In genomic region chr17:43952351-43952723, GRCh38 we compare ENCODE assay signal across 16 cellular contexts. TPM values are rescaled to one million over a fixed set of nuclear protein-coding genes. Genes with fewer than 3 reads are reported as not detected.
A peak's percentile ranks its signal among the peaks of the same experiment; 100 is the strongest.
DNase-seq lines count a peak whose midpoint lies in the region; ATAC-seq and TF ChIP-seq lines count a peak whose summit lies in the region.
"Had no signal": no experiment of that assay in that cellular context is flagged by ENCODE, and none has a peak within 500 bp of the region (broad histone marks: within the 10 kb centered on the region; RNA-seq: fewer than 3 reads in every experiment).

No MANE protein-coding gene starts in this region.

- peaks cover 63% of the 10 kb centered on the region for H3K27me3 Mint-ChIP-seq in endodermal cell (ENCODE audit: insufficient read depth)
- peaks cover 86% of the 10 kb centered on the region for H3K27me3 Mint-ChIP-seq in mesothelial cell of epicardium (ENCODE audit: low read depth)
- H3K27me3 Mint-ChIP-seq in stimulated activated memory B cell treated with anti-CD40 and anti-IgM and Interleukin-4, amounts not matched to agents 10 μg/mL and 1 μg/mL and 100 μg/mL, for 72 hours = peaks cover 86% of the 10 kb centered on the region
- peaks cover 34 to 69% of the 10 kb centered on the region in 2 donors for H3K27me3 Mint-ChIP-seq in T-cell

- no peak overlapping the region for H3K14ac ChIP-seq in IMR-90 (replicated peaks; ENCODE audit: low read depth, low read length)

- no peak overlapping the region for H3K56ac ChIP-seq in IMR-90 (ENCODE audit: extremely low read depth, insufficient read depth, low read length)

- H2AK9ac ChIP-seq in IMR-90 (replicated peaks; ENCODE audit: low read depth, low read length, poor library complexity) = no peak overlapping the region

- TF ChIP-seq CTCF in IMR-90 (conservative IDR thresholded peaks at IDR 0.05; ENCODE audit: low read depth, low read length) (no peak), endodermal cell (conservative IDR thresholded peaks at IDR 0.05) (no peak), mesothelial cell of epicardium (IDR thresholded peaks at IDR 0.05; ENCODE audit: unreplicated experiment) (no peak)

- no peak overlapping the region for H2AFZ ChIP-seq in IMR-90 (replicated peaks; ENCODE audit: low read length, poor library complexity)

- H2AK5ac ChIP-seq in IMR-90 (ENCODE audit: low read depth, low read length) = no peak overlapping the region

- H3K27ac Mint-ChIP-seq in endodermal cell = peak overlapping the region; percentile 98
- H3K27ac Mint-ChIP-seq in mesothelial cell of epicardium = no peak overlapping the region
- H3K27ac Mint-ChIP-seq in stimulated activated memory B cell treated with anti-CD40 and anti-IgM and Interleukin-4, amounts not matched to agents 10 μg/mL and 1 μg/mL and 100 μg/mL, for 72 hours = no peak overlapping the region
- no peak overlapping the region for H3K27ac Mint-ChIP-seq in T-cell
- H3K27ac Mint-ChIP-seq: activated CD4-positive, alpha-beta memory T cell treated with anti-CD3 and anti-CD28 coated beads, Interleukin-2, amount 10 ng/mL, durations not matched to agents 7 days and 5 days; activated T-helper 2 cell treated with anti-CD3 and anti-CD28 coated beads, Interferon-gamma antibody, Interleukin-2, Interleukin-4, amounts not matched to agents 10 μg/mL and 5 μg/mL and 100 μg/mL, durations not matched to agents 14 hours and 24 hours and 36 hours had no signal

- peak; percentile 53 for ATAC-seq in IMR-90 (ENCODE audit: low read depth)
- no peak for ATAC-seq in GM18873 (IDR thresholded peaks at IDR 0.05; ENCODE audit: low FRiP score, unreplicated experiment)
- no peak for ATAC-seq in stimulated activated memory B cell treated with anti-CD40 and anti-IgM and Interleukin-4, amounts not matched to agents 10 μg/mL and 1 μg/mL and 100 μg/mL, for 72 hours
- no peak for ATAC-seq in HG03457 (IDR thresholded peaks at IDR 0.05; ENCODE audit: unreplicated experiment)
- ATAC-seq in T-cell (replicated peaks in 1 of 4) = no peak

- H3K4ac ChIP-seq in IMR-90 (ENCODE audit: low read depth, low read length) = no peak overlapping the region

- H3K27ac ChIP-seq in IMR-90 (ENCODE audit: insufficient read depth, low read length) = no peak overlapping the region
- H3K27ac ChIP-seq in endodermal cell (ENCODE audit: low read depth, low read length) = no peak overlapping the region
- H3K27ac ChIP-seq: body of pancreas, KMS-11, tibial nerve had no signal

- no peak for TF ChIP-seq POLR2A in IMR-90 (IDR thresholded peaks at IDR 0.05; ENCODE audit: low read depth, low read length)

- H3K4me1 ChIP-seq in IMR-90 (ENCODE audit: control insufficient read depth, insufficient read depth, low read length) (no peaks in the 10 kb centered on the region), endodermal cell (ENCODE audit: control insufficient read depth, insufficient read depth, low read length) (no peaks in the 10 kb centered on the region)

- H3K4me2 ChIP-seq in IMR-90 (ENCODE audit: low read depth, low read length) = no peak overlapping the region
- H3K4me2 ChIP-seq: KMS-11 had no signal

- H3K9me1 ChIP-seq in IMR-90 (ENCODE audit: insufficient read depth, low read length) = no peaks in the 10 kb centered on the region

- POLR2A ChIA-PET in IMR-90 (lab: Charles Lee; ENCODE audit: unreplicated experiment) (no interaction called here), T-cell (lab: Charles Lee) (no interaction called here)

- H3K23ac ChIP-seq in IMR-90 (ENCODE audit: low read depth, low read length) = no peak overlapping the region

- no peak overlapping the region for H3K4me3 ChIP-seq in IMR-90 (ENCODE audit: insufficient read depth, low read depth, low read length)
- peak overlapping the region; percentile 79 for H3K4me3 ChIP-seq in endodermal cell (ENCODE audit: low read length)
- H3K4me3 ChIP-seq: body of pancreas had no signal

- H3K4me3 Mint-ChIP-seq in endodermal cell (peak overlapping the region; percentile 74), mesothelial cell of epicardium (peak overlapping the region; percentile 53), T-cell (no peak overlapping the region)
- no peak overlapping the region for H3K4me3 Mint-ChIP-seq in stimulated activated memory B cell treated with anti-CD40 and anti-IgM and Interleukin-4, amounts not matched to agents 10 μg/mL and 1 μg/mL and 100 μg/mL, for 72 hours
- H3K4me3 Mint-ChIP-seq: activated CD4-positive, alpha-beta memory T cell treated with anti-CD3 and anti-CD28 coated beads, Interleukin-2, amount 10 ng/mL, durations not matched to agents 7 days and 5 days had no signal

- peak; percentile 56 for DNase-seq in AG20443 (ENCODE audit: low spot score)
- no peak for DNase-seq in IMR-90
- DNase-seq in endodermal cell = peak; percentile 85
- peak in 1 of 2 experiments; percentile 50 for DNase-seq in mesothelial cell of epicardium (ENCODE audit: low spot score in 2 of 2, unreplicated experiment in 2 of 2)
- DNase-seq in T-cell = no peak
- DNase-seq: body of pancreas; midbrain; NCI-H1436 treated with DMSO at 0.1 percent for 48 hours; stimulated activated CD4-positive, alpha-beta T cell treated with anti-CD3 and anti-CD28 coated beads, Interleukin-15, amount 100 ng/mL, for 24 hours had no signal

- no peak overlapping the region for H4K8ac ChIP-seq in IMR-90 (ENCODE audit: low read depth in 2 of 2, low read length in 2 of 2)

- H3K9me3 Mint-ChIP-seq in endodermal cell = no peaks in the 10 kb centered on the region
- no peaks in the 10 kb centered on the region for H3K9me3 Mint-ChIP-seq in mesothelial cell of epicardium
- no peaks in the 10 kb centered on the region for H3K9me3 Mint-ChIP-seq in stimulated activated memory B cell treated with anti-CD40 and anti-IgM and Interleukin-4, amounts not matched to agents 10 μg/mL and 1 μg/mL and 100 μg/mL, for 72 hours
- no peaks in the 10 kb centered on the region for H3K9me3 Mint-ChIP-seq in T-cell
- H3K9me3 Mint-ChIP-seq: activated CD4-positive, alpha-beta memory T cell treated with anti-CD3 and anti-CD28 coated beads, Interleukin-2, amount 10 ng/mL, durations not matched to agents 7 days and 5 days; activated T-helper 2 cell treated with anti-CD3 and anti-CD28 coated beads, Interferon-gamma antibody, Interleukin-2, Interleukin-4, amounts not matched to agents 10 μg/mL and 5 μg/mL and 100 μg/mL, durations not matched to agents 14 hours and 24 hours and 36 hours had no signal

- no peak overlapping the region for H4K5ac ChIP-seq in IMR-90 (ENCODE audit: low read depth, low read length)

- 2% methylated on average over 8 of the region's 19 CpGs; no CpG with 5 or more reads in 1 of the 2 experiments for WGBS in IMR-90 (ENCODE audit: extremely low coverage in 2 of 2, insufficient read length in 1 of 2), 2 experiments
- 19 to 20% methylated on average over 7 to 19 of the region's 19 CpGs for WGBS in endodermal cell (ENCODE audit: insufficient coverage in 1 of 2, insufficient read length in 1 of 2), 2 experiments

- no peak for TF ChIP-seq RAD21 in IMR-90 (IDR thresholded peaks at IDR 0.05; ENCODE audit: low read length)

- intact Hi-C loops in IMR-90 (cut with micrococcal nuclease) = no loop called here

- no TSS peak for BruUV-seq in IMR-90 (replicated peaks; lab: Mats Ljungman, UMichigan)

- H3K36me3 ChIP-seq in IMR-90 (ENCODE audit: control insufficient read depth, insufficient read depth, low read length) (no peaks in the 10 kb centered on the region), endodermal cell (ENCODE audit: control insufficient read depth, insufficient read depth, low read length) (no peaks in the 10 kb centered on the region)
- H3K36me3 ChIP-seq: tibial nerve had no signal

- no peak overlapping the region for H2BK120ac ChIP-seq in IMR-90 (ENCODE audit: low read depth, low read length)

- H3K9me3 ChIP-seq in IMR-90 (ENCODE audit: control insufficient read depth, insufficient read depth, low read length) (peaks cover 3% of the 10 kb centered on the region; the same call in 1 of the 2 replicates), endodermal cell (ENCODE audit: control insufficient read depth, low read length) (no peaks in the 10 kb centered on the region)
- H3K9me3 ChIP-seq: body of pancreas, tibial nerve had no signal

- no peak overlapping the region for H3K18ac ChIP-seq in IMR-90 (ENCODE audit: low read depth, low read length)

- H2BK5ac ChIP-seq in IMR-90 (ENCODE audit: low read depth, low read length, poor library complexity, severe bottlenecking) = no peak overlapping the region

- H3K4me1 Mint-ChIP-seq in endodermal cell = peaks cover 7% of the 10 kb centered on the region
- peaks cover 7% of the 10 kb centered on the region for H3K4me1 Mint-ChIP-seq in mesothelial cell of epicardium
- peaks cover 9% of the 10 kb centered on the region for H3K4me1 Mint-ChIP-seq in stimulated activated memory B cell treated with anti-CD40 and anti-IgM and Interleukin-4, amounts not matched to agents 10 μg/mL and 1 μg/mL and 100 μg/mL, for 72 hours
- peaks cover 2 to 4% (median 3%) of the 10 kb centered on the region in 3 donors for H3K4me1 Mint-ChIP-seq in T-cell

- H3K27me3 ChIP-seq in IMR-90 (ENCODE audit: control insufficient read depth, insufficient read depth, low read length) = peaks cover 69% of the 10 kb centered on the region
- peaks cover 48% of the 10 kb centered on the region for H3K27me3 ChIP-seq in endodermal cell (ENCODE audit: control insufficient read depth, insufficient read depth, low read length, poor library complexity, severe bottlenecking)

- no peak overlapping the region for H4K91ac ChIP-seq in IMR-90 (ENCODE audit: insufficient read depth, low read depth, low read length)

- H2BK15ac ChIP-seq in IMR-90 (ENCODE audit: low read depth, low read length) = no peak overlapping the region

- dilution Hi-C loops in IMR-90 (cut with HindIII; ENCODE audit: low sequenced_read_pairs, unreplicated experiment) = no loop called here

- no peak overlapping the region for H3K9ac ChIP-seq in IMR-90 (ENCODE audit: low read depth, low read length)
- no peak overlapping the region for H3K9ac ChIP-seq in endodermal cell (ENCODE audit: extremely low read depth, low read length, poor library complexity, severe bottlenecking)
- H3K9ac ChIP-seq: KMS-11 had no signal

- CTCF ChIA-PET in IMR-90 (lab: Yijun Ruan, JAX) = no interaction called here
- CTCF ChIA-PET in T-cell (lab: Charles Lee) = no interaction called here

- no peaks in the 10 kb centered on the region for H3K79me1 ChIP-seq in IMR-90 (ENCODE audit: low read depth in 1 of 2, low read length in 2 of 2)

- in situ Hi-C loops in IMR-90 (cut with MboI; ENCODE audit: low sequenced_read_pairs) = no loop called here

- H3K36me3 Mint-ChIP-seq in endodermal cell (ENCODE audit: low read depth) (no peaks in the 10 kb centered on the region), mesothelial cell of epicardium (no peaks in the 10 kb centered on the region), T-cell (no peaks in the 10 kb centered on the region)
- H3K36me3 Mint-ChIP-seq in stimulated activated memory B cell treated with anti-CD40 and anti-IgM and Interleukin-4, amounts not matched to agents 10 μg/mL and 1 μg/mL and 100 μg/mL, for 72 hours = no peaks in the 10 kb centered on the region

- H4K20me1 ChIP-seq in IMR-90 (ENCODE audit: insufficient read depth, low read length) = 0 out of 2 replicates have a peak, but pooled peaks cover 6% of the 10 kb centered on the region

- no peak overlapping the region for H2BK20ac ChIP-seq in IMR-90 (ENCODE audit: low read depth, low read length)

RNA-seq across cellular contexts. Expression of gene PYY, which starts 1.4 kb away (rescaled TPM):
- not detected in 2 replicates for total RNA-seq in IMR-90 (2012; rRNA removed)
- not detected in 2 replicates for polyA plus RNA-seq in IMR-90 (2012; rRNA removed)
- polyA plus RNA-seq in IMR-90 (2012; cell fraction: cytosol; rRNA removed) = 0.04 and 0.26 TPM in 2 replicates
- 0.29 TPM in 1 of 2 replicates, not detected in the other for polyA plus RNA-seq in IMR-90 (2012; cell fraction: nucleus; rRNA removed; ENCODE audit: low replicate concordance)
- 1 to 10 TPM; 1.3 to 1.4 TPM for total RNA-seq in endodermal cell
- polyA plus RNA-seq in endodermal cell (2013, experiment 1 of 2) = not detected
- not detected for polyA plus RNA-seq in endodermal cell (2013, experiment 2 of 2)
- total RNA-seq in mesothelial cell of epicardium = not detected in 3 replicates
- total RNA-seq in T-cell = not detected
- total RNA-seq: activated CD4-positive, alpha-beta memory T cell treated with anti-CD3 and anti-CD28 coated beads, Interleukin-2, amount 10 ng/mL, durations not matched to agents 7 days and 5 days; body of pancreas had no signal

RNA-seq across cellular contexts. Expression of gene PPY, which starts 10.1 kb away (rescaled TPM):
- total RNA-seq in IMR-90 (2012; rRNA removed) = not detected in 2 replicates
- not detected in 2 replicates for polyA plus RNA-seq in IMR-90 (2012; rRNA removed)
- not detected in 2 replicates for polyA plus RNA-seq in IMR-90 (2012; cell fraction: cytosol; rRNA removed)
- polyA plus RNA-seq in IMR-90 (2012; cell fraction: nucleus; rRNA removed; ENCODE audit: low replicate concordance) = not detected in 2 replicates
- total RNA-seq in endodermal cell = not detected
- not detected for polyA plus RNA-seq in endodermal cell (2013, experiment 1 of 2)
- polyA plus RNA-seq in endodermal cell (2013, experiment 2 of 2) = not detected
- not detected in 3 replicates for total RNA-seq in mesothelial cell of epicardium
- total RNA-seq in T-cell = not detected
- total RNA-seq: activated CD4-positive, alpha-beta memory T cell treated with anti-CD3 and anti-CD28 coated beads, Interleukin-2, amount 10 ng/mL, durations not matched to agents 7 days and 5 days; activated T-helper 2 cell treated with anti-CD3 and anti-CD28 coated beads, Interferon-gamma antibody, Interleukin-2, Interleukin-4, amounts not matched to agents 10 μg/mL and 5 μg/mL and 100 μg/mL, durations not matched to agents 14 hours and 24 hours and 36 hours; tibial nerve had no signal

RNA-seq across cellular contexts. Expression of gene MPP2, which starts 45.0 kb away (rescaled TPM):
- 1.9 and 3.2 TPM in 2 replicates for total RNA-seq in IMR-90 (2012; rRNA removed)
- 3.8 TPM in 2 replicates for polyA plus RNA-seq in IMR-90 (2012; rRNA removed)
- 2.2 and 3.5 TPM in 2 replicates for polyA plus RNA-seq in IMR-90 (2012; cell fraction: cytosol; rRNA removed)
- polyA plus RNA-seq in IMR-90 (2012; cell fraction: nucleus; rRNA removed; ENCODE audit: low replicate concordance) = 4.6 and 7.8 TPM in 2 replicates
- total RNA-seq in endodermal cell = 10 to 100 TPM; 16.2 to 18.3 TPM
- 19.7 TPM for polyA plus RNA-seq in endodermal cell (2013, experiment 1 of 2)
- polyA plus RNA-seq in endodermal cell (2013, experiment 2 of 2) = 18.1 TPM
- total RNA-seq in mesothelial cell of epicardium = 11.6 to 14.1 TPM (median 13.0 TPM) in 3 replicates
- total RNA-seq in T-cell = 1 to 10 TPM; 1.6 to 5.6 (median 3.2) TPM

RNA-seq across cellular contexts. Expression of gene NAGS, which starts 52.1 kb away (rescaled TPM):
- 0.28 and 0.54 TPM in 2 replicates for total RNA-seq in IMR-90 (2012; rRNA removed)
- 0.92 and 0.99 TPM in 2 replicates for polyA plus RNA-seq in IMR-90 (2012; rRNA removed)
- polyA plus RNA-seq in IMR-90 (2012; cell fraction: cytosol; rRNA removed) = 0.73 and 1.1 TPM in 2 replicates
- polyA plus RNA-seq in IMR-90 (2012; cell fraction: nucleus; rRNA removed; ENCODE audit: low replicate concordance) = 0.42 and 0.74 TPM in 2 replicates
- total RNA-seq in endodermal cell = 1 to 10 TPM; 1.4 to 2.1 TPM
- polyA plus RNA-seq in endodermal cell (2013, experiment 1 of 2) = 1.2 TPM
- polyA plus RNA-seq in endodermal cell (2013, experiment 2 of 2) = 0.99 TPM
- total RNA-seq in mesothelial cell of epicardium = 0.42 to 0.88 TPM (median 0.82 TPM) in 3 replicates
- 1 to 10 TPM in 4 of 5 donors, under 1 TPM in 1; 0.35 to 2.4 (median 1.8) TPM for total RNA-seq in T-cell

Comparison
In these comparisons a context has a peak if more than half of its experiments do, and no peak if none do; other contexts are left out.
1. DNase-seq: peak in AG20443 (single experiment) and endodermal cell (single experiment); none in IMR-90 (single experiment) and T-cell (0 of 34).
2. H3K4me3 Mint-ChIP-seq: peak in endodermal cell (single experiment) and mesothelial cell of epicardium (single experiment); none in stimulated activated memory B cell treated with anti-CD40 and anti-IgM and Interleukin-4, amounts not matched to agents 10 μg/mL and 1 μg/mL and 100 μg/mL, for 72 hours (single experiment) and T-cell (0 of 3).